In genomic region chr13:74133657-74134201, GRCh38 we compare ENCODE assay signal across 1 cellular context.
A peak's percentile ranks its signal among the peaks of the same experiment; 100 is the strongest.
TF ChIP-seq lines count a peak whose summit lies in the region.

No MANE protein-coding gene starts in this region.

TF ChIP-seq in H1, 55 proteins besides CTCF, POLR2A, EP300 and RAD21 (continued from another document):
- peak; percentile 41; the same call in 1 of the 2 replicates for TF ChIP-seq TBP (IDR thresholded peaks at IDR 0.05; ENCODE audit: low read depth, low read length)
- TF ChIP-seq POLR2AphosphoS5 (IDR thresholded peaks at IDR 0.05; ENCODE audit: low read depth, low read length): peak; percentile 48; the same call in 1 of the 2 replicates
- TF ChIP-seq SIN3A (conservative IDR thresholded peaks at IDR 0.05 in 1 of 2, IDR thresholded peaks at IDR 0.05 in 1 of 2; ENCODE audit: low read depth in 1 of 2, low read length in 2 of 2): 0 out of 4 replicates have a peak, but pooled peaks of 1 of the 2 experiments have one; percentile 37
- peak in 1 of 2 experiments; percentile 87; a peak in 1 of 4 replicates for TF ChIP-seq HDAC2 (IDR thresholded peaks at IDR 0.05; ENCODE audit: borderline replicate concordance in 1 of 2, low read depth in 2 of 2, low read length in 2 of 2)
- TF ChIP-seq SP4 (IDR thresholded peaks at IDR 0.05; ENCODE audit: low read length): peak; percentile 77; the same call in 1 of the 2 replicates
- TF ChIP-seq TEAD4 (IDR thresholded peaks at IDR 0.05; ENCODE audit: low read depth, low read length): 0 out of 2 replicates have a peak, but pooled peaks have one; percentile 8
- TF ChIP-seq MAX (IDR thresholded peaks at IDR 0.05): no peak
- peak; percentile 15; the same call in 1 of the 2 replicates for TF ChIP-seq CREB1 (IDR thresholded peaks at IDR 0.05)
- TF ChIP-seq ATF3 (IDR thresholded peaks at IDR 0.05; ENCODE audit: insufficient read depth, low read depth, low read length): 0 out of 2 replicates have a peak, but pooled peaks have one; percentile 24
